In the genomic region with DNA sequence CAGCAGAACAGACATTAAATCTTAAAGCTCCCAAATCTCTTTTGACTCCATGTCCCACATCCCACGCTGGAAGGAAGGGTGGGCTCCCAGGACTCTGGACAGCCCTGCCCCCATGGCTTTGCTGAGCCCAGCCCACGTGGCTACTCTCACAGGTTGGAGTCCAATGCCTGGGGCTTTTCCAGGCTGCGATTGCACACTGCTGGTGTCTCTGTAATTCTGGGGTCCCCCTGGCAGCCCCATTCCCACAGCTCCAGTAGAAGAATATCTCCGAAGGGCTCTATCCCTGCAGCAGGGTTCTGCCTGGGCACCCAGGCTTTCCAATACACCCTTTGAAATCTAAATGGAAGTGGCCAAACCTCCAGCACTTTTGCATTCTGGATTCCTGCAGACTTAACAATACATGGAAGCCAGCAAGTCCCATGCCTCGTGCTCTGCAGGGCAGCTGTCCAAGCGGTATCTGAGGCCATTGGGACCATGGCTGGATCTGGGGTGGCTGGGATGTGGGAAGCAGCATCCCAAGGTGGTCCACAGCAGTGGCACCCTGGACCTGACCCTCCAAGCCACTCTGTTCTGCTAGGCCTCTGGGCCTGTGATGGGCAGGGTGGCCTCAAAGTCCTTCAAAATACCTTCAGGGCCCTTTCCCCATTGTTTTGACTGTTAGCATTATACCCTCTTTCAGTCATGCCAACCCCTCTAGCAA, we compare ENCODE assay signal across 27 cellular contexts. TPM values are rescaled to one million over a fixed set of nuclear protein-coding genes. Genes with fewer than 3 reads are reported as not detected.
"Had no signal": no experiment of that assay in that cellular context is flagged by ENCODE, and none has a peak within 500 bp of the region (broad histone marks: within the 10 kb centered on the region; RNA-seq: fewer than 3 reads in every experiment).

No MANE protein-coding gene starts in this region.

- H3K9ac ChIP-seq: neural progenitor cell had no signal

- H3K4me2 ChIP-seq: neural progenitor cell had no signal

- H3K4me3 ChIP-seq: gastrocnemius medialis, heart right ventricle, neural progenitor cell, psoas muscle, right lobe of liver, spleen, thoracic aorta, transverse colon had no signal

- H3K27ac Mint-ChIP-seq: natural killer cell treated with Interleukin-12 subunit alpha and Interleukin-12 subunit beta and Interleukin-15 and Interleukin-18, amount 100 ng/mL, for 72 hours; stimulated activated naive B cell treated with anti-CD40 and anti-IgM and Interleukin-4, amounts not matched to agents 10 μg/mL and 1 μg/mL and 100 μg/mL, for 72 hours had no signal

- H3K9me3 ChIP-seq: gastrocnemius medialis, psoas muscle, right lobe of liver, thoracic aorta, transverse colon had no signal

- H3K4me1 ChIP-seq: gastrocnemius medialis, heart right ventricle, psoas muscle, right lobe of liver, spleen had no signal

- H3K27me3 ChIP-seq: right lobe of liver, transverse colon had no signal

- H3K27ac ChIP-seq: gastrocnemius medialis, heart right ventricle, neural progenitor cell, psoas muscle, right lobe of liver, spleen, thoracic aorta, transverse colon had no signal

- ATAC-seq: esophagus mucosa; gastrocnemius medialis; heart right ventricle; left lobe of liver; natural killer cell treated with Interleukin-12 subunit alpha and Interleukin-12 subunit beta and Interleukin-15 and Interleukin-18, amount 100 ng/mL, for 72 hours; psoas muscle; stimulated activated naive CD8-positive, alpha-beta T cell treated with anti-CD3 and anti-CD28 coated beads, Interleukin-15, amount 100 ng/mL, for 72 hours had no signal

- DNase-seq: cortex of kidney; effector memory CD4-positive, alpha-beta T cell; gastrocnemius medialis; heart right ventricle; islet precursor cell; midbrain; occipital lobe; psoas muscle; retina; right lobe of liver; spleen; stimulated activated CD4-positive, alpha-beta T cell treated with anti-CD3 and anti-CD28 coated beads, Interleukin-15, amount 100 ng/mL, for 24 hours; stimulated activated CD4-positive, alpha-beta T cell treated with anti-CD3 and anti-CD28 coated beads, Interleukin-1b, Interleukin-23, amount 100 ng/mL, for 48 hours; stimulated activated CD4-positive, alpha-beta T cell treated with anti-CD3 and anti-CD28 coated beads, Interleukin-4, amount 100 ng/mL, for 24 hours; stimulated activated naive B cell treated with anti-CD40 and anti-IgM and Interleukin-4, amounts not matched to agents 10 μg/mL and 1 μg/mL and 100 μg/mL, for 72 hours; transverse colon had no signal

- H3K36me3 Mint-ChIP-seq: neural progenitor cell had no signal

- H3K36me3 ChIP-seq: gastrocnemius medialis, heart right ventricle, neural progenitor cell, right lobe of liver, spleen, thoracic aorta, transverse colon had no signal

- H3K4me3 Mint-ChIP-seq: natural killer cell treated with Interleukin-12 subunit alpha and Interleukin-12 subunit beta and Interleukin-15 and Interleukin-18, amount 100 ng/mL, for 72 hours; neural progenitor cell; stimulated activated naive B cell treated with anti-CD40 and anti-IgM and Interleukin-4, amounts not matched to agents 10 μg/mL and 1 μg/mL and 100 μg/mL, for 72 hours; stimulated activated naive CD8-positive, alpha-beta T cell treated with anti-CD3 and anti-CD28 coated beads, Interleukin-15, amount 100 ng/mL, for 72 hours had no signal

RNA-seq across cellular contexts. Expression of a gene that starts 47.9 kb away (rescaled TPM):
- total RNA-seq: fibroblast of villous mesenchyme; gastrocnemius medialis; heart right ventricle; left lobe of liver; natural killer cell treated with Interleukin-12 subunit alpha and Interleukin-12 subunit beta and Interleukin-15 and Interleukin-18, amount 100 ng/mL, for 72 hours; occipital lobe; skeletal muscle tissue; subcutaneous adipose tissue; thoracic aorta; transverse colon had no signal

RNA-seq across cellular contexts. Expression of a gene that starts 50.9 kb away (rescaled TPM):
- total RNA-seq: fibroblast of villous mesenchyme, gastrocnemius medialis, psoas muscle, skeletal muscle tissue had no signal

RNA-seq across cellular contexts. Expression of a gene that starts 58.5 kb away (rescaled TPM):
- total RNA-seq: esophagus mucosa; fibroblast of villous mesenchyme; gastrocnemius medialis; left lobe of liver; lower leg skin; natural killer cell treated with Interleukin-12 subunit alpha and Interleukin-12 subunit beta and Interleukin-15 and Interleukin-18, amount 100 ng/mL, for 72 hours; occipital lobe; psoas muscle; right lobe of liver; skeletal muscle tissue; subcutaneous adipose tissue; thoracic aorta; transverse colon; ureter had no signal
